16 cellular contexts compared by ENCODE assay signal in genomic region chr2:17441790-17442189, GRCh38.
A peak's percentile ranks its signal among the peaks of the same experiment; 100 is the strongest.
DNase-seq lines count a peak whose midpoint lies in the region; FAIRE-seq and TF ChIP-seq lines count a peak whose summit lies in the region.
"Had no signal": no experiment of that assay in that cellular context is flagged by ENCODE, and none has a peak within 500 bp of the region (broad histone marks: within the 10 kb centered on the region; RNA-seq: fewer than 3 reads in every experiment).

No MANE protein-coding gene starts in this region.

- H3K27ac Mint-ChIP-seq in activated naive CD8-positive, alpha-beta T cell treated with anti-CD3 and anti-CD28 coated beads for 36 hours, result no peak overlapping the region
- H3K27ac Mint-ChIP-seq: B cell; CD4-positive, CD25-positive, alpha-beta regulatory T cell had no signal

- H3K9me3 Mint-ChIP-seq in activated naive CD8-positive, alpha-beta T cell treated with anti-CD3 and anti-CD28 coated beads for 36 hours, result no peaks in the 10 kb centered on the region

- no peaks in the 10 kb centered on the region for H3K27me3 Mint-ChIP-seq in activated naive CD8-positive, alpha-beta T cell treated with anti-CD3 and anti-CD28 coated beads for 36 hours
- H3K27me3 Mint-ChIP-seq: CD4-positive, CD25-positive, alpha-beta regulatory T cell had no signal

- no peak overlapping the region for H3K9ac ChIP-seq in smooth muscle cell (ENCODE audit: low read depth)

- H3K4me3 ChIP-seq in bronchial epithelial cell (ENCODE audit: low read depth, low read length) (no peak overlapping the region), smooth muscle cell (no peak overlapping the region)
- H3K4me3 ChIP-seq: HAP-1 had no signal

- no peaks in the 10 kb centered on the region for H3K9me3 ChIP-seq in smooth muscle cell (replicated peaks; ENCODE audit: low read depth)
- H3K9me3 ChIP-seq: Caco-2, HAP-1 had no signal

- H3K4me1 ChIP-seq in smooth muscle cell (ENCODE audit: low read depth), result no peaks in the 10 kb centered on the region
- H3K4me1 ChIP-seq: Caco-2 had no signal

- no peaks in the 10 kb centered on the region for H3K79me2 ChIP-seq in smooth muscle cell (ENCODE audit: low read depth)

- H4K20me1 ChIP-seq in smooth muscle cell (ENCODE audit: low read depth), result no peaks in the 10 kb centered on the region

- no peaks in the 10 kb centered on the region for H3K4me1 Mint-ChIP-seq in activated naive CD8-positive, alpha-beta T cell treated with anti-CD3 and anti-CD28 coated beads for 36 hours
- H3K4me1 Mint-ChIP-seq: B cell; CD4-positive, CD25-positive, alpha-beta regulatory T cell had no signal

- no peak for TF ChIP-seq CTCF in bronchial epithelial cell (IDR thresholded peaks at IDR 0.05; ENCODE audit: insufficient read depth, low read length, severe bottlenecking)
- no peak for TF ChIP-seq CTCF in smooth muscle cell (IDR thresholded peaks at IDR 0.05; ENCODE audit: borderline replicate concordance, insufficient read depth, poor library complexity, severe bottlenecking)

- no peaks in the 10 kb centered on the region for H3K27me3 ChIP-seq in bronchial epithelial cell (ENCODE audit: control insufficient read depth, insufficient read depth, low read length)
- H3K27me3 ChIP-seq in smooth muscle cell (ENCODE audit: low read depth), result no peaks in the 10 kb centered on the region

- H3K4me3 Mint-ChIP-seq in activated naive CD8-positive, alpha-beta T cell treated with anti-CD3 and anti-CD28 coated beads for 36 hours, result no peak overlapping the region
- H3K4me3 Mint-ChIP-seq: B cell; CD4-positive, CD25-positive, alpha-beta regulatory T cell had no signal

- H2AFZ ChIP-seq in smooth muscle cell (ENCODE audit: low read depth), result peak overlapping the region; percentile 10

- no peaks in the 10 kb centered on the region for H3K36me3 ChIP-seq in bronchial epithelial cell (ENCODE audit: control insufficient read depth, insufficient read depth, low read length)
- H3K36me3 ChIP-seq in smooth muscle cell (ENCODE audit: low read depth), result no peaks in the 10 kb centered on the region
- H3K36me3 ChIP-seq: HAP-1 had no signal

- H3K27ac ChIP-seq in smooth muscle cell (ENCODE audit: low read depth), result no peak overlapping the region
- H3K27ac ChIP-seq: 22Rv1 had no signal

- WGBS in smooth muscle cell (ENCODE audit: low lambda C conversion rate), result 43% methylated on average over 9 of the region's 9 CpGs

- peak; percentile 1 for DNase-seq in NCI-H146 treated with DMSO at 0.1 percent for 48 hours (lab: John Stamatoyannopoulos, UW; ENCODE audit: unreplicated experiment)
- DNase-seq in NCI-H146 (lab: John Stamatoyannopoulos, UW), result no peak
- DNase-seq in bronchial epithelial cell (ENCODE audit: low read depth), result peak; percentile 67
- peak; percentile 6 for DNase-seq in iris pigment epithelial cell (ENCODE audit: low read depth)
- DNase-seq in smooth muscle cell (lab: John Stamatoyannopoulos, UW; ENCODE audit: unreplicated experiment), result no peak
- no peak for DNase-seq in NCI-H1436 (lab: John Stamatoyannopoulos, UW)
- DNase-seq in inferior parietal cortex (ENCODE audit: extremely low spot score), result no peak
- no peak for DNase-seq in activated naive CD8-positive, alpha-beta T cell treated with anti-CD3 and anti-CD28 coated beads for 36 hours
- DNase-seq: Caco-2; CD4-positive, CD25-positive, alpha-beta regulatory T cell; NCI-H1092 treated with DMSO at 0.1 percent for 48 hours; NCI-H187 treated with DMSO at 0.1 percent for 48 hours had no signal

- peak overlapping the region; percentile 42 for H3K4me2 ChIP-seq in smooth muscle cell

- no peak for FAIRE-seq in bronchial epithelial cell (lab: Jason Lieb, UNC)
- FAIRE-seq: HepG2 had no signal

- no peaks in the 10 kb centered on the region for H3F3A ChIP-seq in smooth muscle cell (ENCODE audit: low read depth)

- no peaks in the 10 kb centered on the region for H3K36me3 Mint-ChIP-seq in activated naive CD8-positive, alpha-beta T cell treated with anti-CD3 and anti-CD28 coated beads for 36 hours
- H3K36me3 Mint-ChIP-seq: CD4-positive, CD25-positive, alpha-beta regulatory T cell had no signal

Comparison
In these comparisons a context has a peak if more than half of its experiments do, and no peak if none do; other contexts are left out.
1. DNase-seq: peak in NCI-H146 treated with DMSO at 0.1 percent for 48 hours (single experiment), bronchial epithelial cell (single experiment) and iris pigment epithelial cell (single experiment); none in NCI-H146 (single experiment), smooth muscle cell (single experiment), NCI-H1436 (single experiment), inferior parietal cortex (single experiment) and activated naive CD8-positive, alpha-beta T cell treated with anti-CD3 and anti-CD28 coated beads for 36 hours (single experiment).